In the genomic region with DNA sequence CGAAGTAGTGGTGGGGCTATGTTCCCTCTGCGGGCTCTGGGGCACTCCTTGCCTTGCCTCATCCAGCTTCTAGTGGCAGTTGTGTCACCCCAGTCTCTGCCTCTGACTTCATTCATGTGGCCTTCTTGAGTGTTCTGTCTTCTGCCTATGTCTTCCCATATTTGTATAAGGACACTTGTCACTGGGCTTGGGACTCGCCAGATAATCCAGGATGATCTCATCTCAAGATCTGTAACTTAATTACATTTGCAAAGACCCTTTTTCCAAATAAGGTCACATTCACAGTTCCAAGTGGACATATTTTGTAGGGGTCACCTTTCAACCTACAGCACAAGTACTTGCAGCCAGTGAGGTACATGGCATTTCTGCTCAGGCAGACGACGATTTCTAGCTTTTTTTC, we compare ENCODE assay signal across 1 cellular context.
TF ChIP-seq lines count a peak whose summit lies in the region.

No MANE protein-coding gene starts in this region.

TF ChIP-seq in K562, 482 proteins besides CTCF, POLR2A, EP300 and RAD21 (continued from another document):
- TF ChIP-seq CHD2 (IDR thresholded peaks at IDR 0.05; ENCODE audit: low read depth, low read length) (no peak), FOXK1 (CRISPR knock-in tag; IDR thresholded peaks at IDR 0.05; ENCODE audit: borderline replicate concordance) (no peak), FOXO4 (CRISPR knock-in tag; IDR thresholded peaks at IDR 0.05) (no peak), SLC30A9 (CRISPR knock-in tag; IDR thresholded peaks at IDR 0.05) (no peak), NR1H2 (CRISPR knock-in tag; IDR thresholded peaks at IDR 0.05) (no peak), GABPA (tag; conservative IDR thresholded peaks at IDR 0.05; ENCODE audit: low read depth) (no peak), E2F4 (CRISPR knock-in tag; IDR thresholded peaks at IDR 0.05; ENCODE audit: low read depth) (no peak), HDAC8 (tag; IDR thresholded peaks at IDR 0.05) (no peak), GTF2F1 (IDR thresholded peaks at IDR 0.05; ENCODE audit: low read depth, low read length) (no peak), NCOA4 (IDR thresholded peaks at IDR 0.05; ENCODE audit: partially characterized antibody) (no peak), ZNF584 (CRISPR knock-in tag; IDR thresholded peaks at IDR 0.05; ENCODE audit: low read depth) (no peak), ZBTB17 (CRISPR knock-in tag; IDR thresholded peaks at IDR 0.05) (no peak)
- TF ChIP-seq, protein P1, sequence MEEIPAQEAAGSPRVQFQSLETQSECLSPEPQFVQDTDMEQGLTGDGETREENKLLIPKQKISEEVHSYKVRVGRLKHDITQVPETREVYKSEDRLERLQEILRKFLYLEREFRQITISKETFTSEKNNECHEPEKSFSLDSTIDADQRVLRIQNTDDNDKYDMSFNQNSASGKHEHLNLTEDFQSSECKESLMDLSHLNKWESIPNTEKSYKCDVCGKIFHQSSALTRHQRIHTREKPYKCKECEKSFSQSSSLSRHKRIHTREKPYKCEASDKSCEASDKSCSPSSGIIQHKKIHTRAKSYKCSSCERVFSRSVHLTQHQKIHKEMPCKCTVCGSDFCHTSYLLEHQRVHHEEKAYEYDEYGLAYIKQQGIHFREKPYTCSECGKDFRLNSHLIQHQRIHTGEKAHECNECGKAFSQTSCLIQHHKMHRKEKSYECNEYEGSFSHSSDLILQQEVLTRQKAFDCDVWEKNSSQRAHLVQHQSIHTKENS (CRISPR knock-in tag; IDR thresholded peaks at IDR 0.05), result no peak
TF ChIP-seq in K562: peak in this region for 0.
